Comparison of ENCODE assay signal across 8 cellular contexts in genomic region chr19:33746159-33746558, GRCh38.
"Had no signal": no experiment of that assay in that cellular context is flagged by ENCODE, and none has a peak within 500 bp of the region (broad histone marks: within the 10 kb centered on the region; RNA-seq: fewer than 3 reads in every experiment).

No MANE protein-coding gene starts in this region.

- H3K4me3 Mint-ChIP-seq: HFFc6 had no signal

- H3K9me3 ChIP-seq: HAP-1 had no signal

- DNase-seq: GM23248, GOT3, H7, HFFc6, IMR-90 had no signal

- H3K4me3 ChIP-seq: GM23248, HAP-1, K562 had no signal

- H3K4me1 ChIP-seq: HAP-1 had no signal

- H3K27ac ChIP-seq: GM23248, HL-60 had no signal

- H2AFZ ChIP-seq: GM23248 had no signal

- H3K27ac Mint-ChIP-seq: HFFc6 had no signal

- H3K36me3 ChIP-seq: HAP-1 had no signal
